ENCODE assay signal across 2 cellular contexts in genomic region chr14:101537286-101537685, GRCh38.
TF ChIP-seq lines count a peak whose summit lies in the region.

No MANE protein-coding gene starts in this region.

TF ChIP-seq in GM23338, 12 proteins besides CTCF, POLR2A, EP300 and RAD21 (continued from another document):
- no peak for TF ChIP-seq REST (IDR thresholded peaks at IDR 0.05; ENCODE audit: unreplicated experiment)
- no peak for TF ChIP-seq EZH2 (IDR thresholded peaks at IDR 0.05; ENCODE audit: low read depth, unreplicated experiment)
TF ChIP-seq in GM23338: peak in this region for 0.

TF ChIP-seq in SK-N-SH treated with all-trans-retinoic acid at 6 μM for 48 hours, 23 proteins besides CTCF, POLR2A, EP300 and RAD21 (continued from another document):
- TF ChIP-seq, protein P1, sequence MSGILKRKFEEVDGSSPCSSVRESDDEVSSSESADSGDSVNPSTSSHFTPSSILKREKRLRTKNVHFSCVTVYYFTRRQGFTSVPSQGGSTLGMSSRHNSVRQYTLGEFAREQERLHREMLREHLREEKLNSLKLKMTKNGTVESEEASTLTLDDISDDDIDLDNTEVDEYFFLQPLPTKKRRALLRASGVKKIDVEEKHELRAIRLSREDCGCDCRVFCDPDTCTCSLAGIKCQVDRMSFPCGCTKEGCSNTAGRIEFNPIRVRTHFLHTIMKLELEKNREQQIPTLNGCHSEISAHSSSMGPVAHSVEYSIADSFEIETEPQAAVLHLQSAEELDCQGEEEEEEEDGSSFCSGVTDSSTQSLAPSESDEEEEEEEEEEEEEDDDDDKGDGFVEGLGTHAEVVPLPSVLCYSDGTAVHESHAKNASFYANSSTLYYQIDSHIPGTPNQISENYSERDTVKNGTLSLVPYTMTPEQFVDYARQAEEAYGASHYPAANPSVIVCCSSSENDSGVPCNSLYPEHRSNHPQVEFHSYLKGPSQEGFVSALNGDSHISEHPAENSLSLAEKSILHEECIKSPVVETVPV (CRISPR knock-in tag; IDR thresholded peaks at IDR 0.05) = no peak
- TF ChIP-seq TCF4 (CRISPR knock-in tag; IDR thresholded peaks at IDR 0.05; ENCODE audit: borderline replicate concordance) (no peak), ZNF565 (CRISPR knock-in tag; conservative IDR thresholded peaks at IDR 0.05; ENCODE audit: low read depth) (no peak)
- TF ChIP-seq, protein P2, sequence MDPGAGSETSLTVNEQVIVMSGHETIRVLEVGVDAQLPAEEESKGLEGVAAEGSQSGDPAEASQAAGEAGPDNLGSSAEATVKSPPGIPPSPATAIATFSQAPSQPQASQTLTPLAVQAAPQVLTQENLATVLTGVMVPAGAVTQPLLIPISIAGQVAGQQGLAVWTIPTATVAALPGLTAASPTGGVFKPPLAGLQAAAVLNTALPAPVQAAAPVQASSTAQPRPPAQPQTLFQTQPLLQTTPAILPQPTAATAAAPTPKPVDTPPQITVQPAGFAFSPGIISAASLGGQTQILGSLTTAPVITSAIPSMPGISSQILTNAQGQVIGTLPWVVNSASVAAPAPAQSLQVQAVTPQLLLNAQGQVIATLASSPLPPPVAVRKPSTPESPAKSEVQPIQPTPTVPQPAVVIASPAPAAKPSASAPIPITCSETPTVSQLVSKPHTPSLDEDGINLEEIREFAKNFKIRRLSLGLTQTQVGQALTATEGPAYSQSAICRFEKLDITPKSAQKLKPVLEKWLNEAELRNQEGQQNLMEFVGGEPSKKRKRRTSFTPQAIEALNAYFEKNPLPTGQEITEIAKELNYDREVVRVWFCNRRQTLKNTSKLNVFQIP (CRISPR knock-in tag; IDR thresholded peaks at IDR 0.05; ENCODE audit: borderline replicate concordance, low read depth) = no peak
- TF ChIP-seq, protein P3, sequence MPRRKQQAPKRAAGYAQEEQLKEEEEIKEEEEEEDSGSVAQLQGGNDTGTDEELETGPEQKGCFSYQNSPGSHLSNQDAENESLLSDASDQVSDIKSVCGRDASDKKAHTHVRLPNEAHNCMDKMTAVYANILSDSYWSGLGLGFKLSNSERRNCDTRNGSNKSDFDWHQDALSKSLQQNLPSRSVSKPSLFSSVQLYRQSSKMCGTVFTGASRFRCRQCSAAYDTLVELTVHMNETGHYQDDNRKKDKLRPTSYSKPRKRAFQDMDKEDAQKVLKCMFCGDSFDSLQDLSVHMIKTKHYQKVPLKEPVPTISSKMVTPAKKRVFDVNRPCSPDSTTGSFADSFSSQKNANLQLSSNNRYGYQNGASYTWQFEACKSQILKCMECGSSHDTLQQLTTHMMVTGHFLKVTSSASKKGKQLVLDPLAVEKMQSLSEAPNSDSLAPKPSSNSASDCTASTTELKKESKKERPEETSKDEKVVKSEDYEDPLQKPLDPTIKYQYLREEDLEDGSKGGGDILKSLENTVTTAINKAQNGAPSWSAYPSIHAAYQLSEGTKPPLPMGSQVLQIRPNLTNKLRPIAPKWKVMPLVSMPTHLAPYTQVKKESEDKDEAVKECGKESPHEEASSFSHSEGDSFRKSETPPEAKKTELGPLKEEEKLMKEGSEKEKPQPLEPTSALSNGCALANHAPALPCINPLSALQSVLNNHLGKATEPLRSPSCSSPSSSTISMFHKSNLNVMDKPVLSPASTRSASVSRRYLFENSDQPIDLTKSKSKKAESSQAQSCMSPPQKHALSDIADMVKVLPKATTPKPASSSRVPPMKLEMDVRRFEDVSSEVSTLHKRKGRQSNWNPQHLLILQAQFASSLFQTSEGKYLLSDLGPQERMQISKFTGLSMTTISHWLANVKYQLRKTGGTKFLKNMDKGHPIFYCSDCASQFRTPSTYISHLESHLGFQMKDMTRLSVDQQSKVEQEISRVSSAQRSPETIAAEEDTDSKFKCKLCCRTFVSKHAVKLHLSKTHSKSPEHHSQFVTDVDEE (CRISPR knock-in tag; IDR thresholded peaks at IDR 0.05) = no peak
TF ChIP-seq in SK-N-SH treated with all-trans-retinoic acid at 6 μM for 48 hours: peak in this region for 0.
